In genomic region chr7:50317697-50318640, GRCh38 we compare ENCODE assay signal across 11 cellular contexts. TPM values are rescaled to one million over a fixed set of nuclear protein-coding genes. Genes with fewer than 3 reads are reported as not detected.
DNase-seq lines count a peak whose midpoint lies in the region; ATAC-seq and TF ChIP-seq lines count a peak whose summit lies in the region.
"Had no signal": no experiment of that assay in that cellular context is flagged by ENCODE, and none has a peak within 500 bp of the region (broad histone marks: within the 10 kb centered on the region; RNA-seq: fewer than 3 reads in every experiment).

No MANE protein-coding gene starts in this region.

- H3K9me3 Mint-ChIP-seq in activated B cell treated with CpG ODN at 0.5 μM for 24 hours = no peaks in the 10 kb centered on the region
- no peaks in the 10 kb centered on the region for H3K9me3 Mint-ChIP-seq in memory B cell

- H3K4me1 Mint-ChIP-seq in activated B cell treated with CpG ODN at 0.5 μM for 24 hours (peaks cover 96% of the 10 kb centered on the region), memory B cell (peaks cover 68% of the 10 kb centered on the region)

- CTCF ChIA-PET in activated B cell treated with CpG ODN at 0.5 μM for 24 hours (lab: Charles Lee) = interaction anchor here (0.6 to 2.3 kb wide), 10 partner anchors 9 to 112 kb away, joined by 3 to 18 read pairs (median 4); no protein-coding TSS in a partner anchor

- H3K4me1 ChIP-seq in heart left ventricle = peaks cover 0 to 80% (median 0%) of the 10 kb centered on the region in 12 donors

- no peak for TF ChIP-seq POLR2A in heart left ventricle (IDR thresholded peaks at IDR 0.05)

- H3K27ac Mint-ChIP-seq in activated B cell treated with CpG ODN at 0.5 μM for 24 hours = peak overlapping the region; percentile 96
- H3K27ac Mint-ChIP-seq in memory B cell = peak overlapping the region; percentile 96

- H3K4me3 Mint-ChIP-seq in activated B cell treated with CpG ODN at 0.5 μM for 24 hours (peak overlapping the region; percentile 74), memory B cell (peak overlapping the region; percentile 62)

- H3K9me3 ChIP-seq in heart left ventricle = no peaks in the 10 kb centered on the region

- TF ChIP-seq CTCF in GM06990 (IDR thresholded peaks at IDR 0.05; ENCODE audit: insufficient read depth, low read length, poor library complexity, severe bottlenecking) = no peak
- TF ChIP-seq CTCF in activated B cell treated with CpG ODN at 0.5 μM for 24 hours (IDR thresholded peaks at IDR 0.05) = no peak
- no peak for TF ChIP-seq CTCF in dorsolateral prefrontal cortex (IDR thresholded peaks at IDR 0.05 in 54 of 56, conservative IDR thresholded peaks at IDR 0.05 in 2 of 56; ENCODE audit: low read depth in 1 of 56, partially characterized antibody in 56 of 56)
- no peak for TF ChIP-seq CTCF in heart left ventricle (IDR thresholded peaks at IDR 0.05)

- ATAC-seq in GM21619 (IDR thresholded peaks at IDR 0.05; ENCODE audit: unreplicated experiment) = peak; percentile 2
- peak; percentile 49 for ATAC-seq in activated B cell treated with CpG ODN at 0.5 μM for 24 hours (ENCODE audit: low read depth)
- ATAC-seq in memory B cell (ENCODE audit: low read depth) = peak; percentile 16
- no peak for ATAC-seq in heart left ventricle
- ATAC-seq: left lobe of liver had no signal

- intact Hi-C loops in activated B cell treated with CpG ODN at 0.5 μM for 24 hours (cut with micrococcal nuclease) = loop anchor here (1.0 to 2.0 kb wide), 5 partner anchors 9 to 113 kb away; no protein-coding TSS in a partner anchor
- intact Hi-C loops in dorsolateral prefrontal cortex (cut with DNase I) = no loop called here
- intact Hi-C loops in heart left ventricle (cut with DNase I) = no loop called here

- no peak overlapping the region for H3K27ac ChIP-seq in dorsolateral prefrontal cortex
- peak overlapping the region in 1 of 12 donors; percentile 96 for H3K27ac ChIP-seq in heart left ventricle

- H3K27me3 Mint-ChIP-seq in activated B cell treated with CpG ODN at 0.5 μM for 24 hours = no peaks in the 10 kb centered on the region
- no peaks in the 10 kb centered on the region for H3K27me3 Mint-ChIP-seq in memory B cell

- no peaks in the 10 kb centered on the region for H3K27me3 ChIP-seq in GM06990 (replicated peaks; ENCODE audit: control insufficient read depth, insufficient read depth, low read length)
- peaks cover 0 to 32% (median 4%) of the 10 kb centered on the region in 45 donors for H3K27me3 ChIP-seq in dorsolateral prefrontal cortex
- peaks cover 0 to 51% (median 5%) of the 10 kb centered on the region in 9 donors for H3K27me3 ChIP-seq in heart left ventricle

- POLR2A ChIA-PET in activated B cell treated with CpG ODN at 0.5 μM for 24 hours (lab: Charles Lee) = interaction anchor here (0.7 to 9.1 kb wide), 11 partner anchors 10 to 105 kb away, joined by 3 to 101 read pairs (median 4); partner anchors contain the start of gene IKZF1

- DNase-seq in GM06990 (ENCODE audit: extremely low read depth, insufficient read length) = no peak
- DNase-seq in activated B cell treated with CpG ODN at 0.5 μM for 24 hours = no peak
- no peak for DNase-seq in memory B cell (ENCODE audit: low spot score in 2 of 2)
- DNase-seq in medulla oblongata (ENCODE audit: extremely low spot score) = no peak
- no peak for DNase-seq in dorsolateral prefrontal cortex
- DNase-seq in heart left ventricle = no peak
- no peak for DNase-seq in ureter (ENCODE audit: low spot score)

- H3K36me3 ChIP-seq in GM06990 (ENCODE audit: control insufficient read depth, insufficient read depth, low read length) (peaks cover 5% of the 10 kb centered on the region), heart left ventricle (peaks cover 0 to 29% (median 0%) of the 10 kb centered on the region in 9 donors)

- 61 to 74% (median 71%) methylated on average over 15 to 16 of the region's 16 CpGs for WGBS in heart left ventricle, 4 donors

- H3K4me3 ChIP-seq in GM06990 (replicated peaks; ENCODE audit: low read depth, low read length) (peak overlapping the region; percentile 37), dorsolateral prefrontal cortex (no peak overlapping the region), heart left ventricle (peak overlapping the region in 1 of 12 donors; percentile 21)

- H3K36me3 Mint-ChIP-seq in activated B cell treated with CpG ODN at 0.5 μM for 24 hours (ENCODE audit: low read depth) = peaks cover 72% of the 10 kb centered on the region
- H3K36me3 Mint-ChIP-seq in memory B cell = peaks cover 20% of the 10 kb centered on the region

RNA-seq across cellular contexts. Expression of gene IKZF1, which starts 13.5 kb away (rescaled TPM):
- total RNA-seq in activated B cell treated with CpG ODN at 0.5 μM for 24 hours = 301 and 325 TPM in 2 replicates
- total RNA-seq in dorsolateral prefrontal cortex = 10 to 100 TPM in 18 of 120 experiments, 1 to 10 TPM in 102; 1.7 to 15.4 (median 6.4) TPM
- total RNA-seq in heart left ventricle = 10 to 100 TPM in 2 of 9 donors, 1 to 10 TPM in 6, under 1 TPM in 1; 0.90 to 27.8 (median 3.2) TPM
- polyA plus RNA-seq in heart left ventricle = under 1 TPM; 0.30 to 0.82 TPM
- 15.2 TPM for total RNA-seq in ureter
- total RNA-seq: fibroblast of lung, LHCN-M2 had no signal

Comparison
In these comparisons a context has a peak if more than half of its experiments do, and no peak if none do; other contexts are left out.
1. ATAC-seq: peak in GM21619 (single experiment), activated B cell treated with CpG ODN at 0.5 μM for 24 hours (single experiment) and memory B cell (single experiment); none in heart left ventricle (0 of 4).
2. RNA of gene IKZF1, which starts 13.5 kb away (total RNA-seq): 301 to 325 TPM in activated B cell treated with CpG ODN at 0.5 μM for 24 hours; 15.2 TPM in ureter (single experiment), 1.7 to 15.4 TPM in dorsolateral prefrontal cortex and 0.90 to 27.8 TPM in heart left ventricle; every median in the first group is over 10 times any median in the second.